Comparison of ENCODE assay signal across 1 cellular context in genomic region chr20:308427-309038, GRCh38.
TF ChIP-seq lines count a peak whose summit lies in the region.

No MANE protein-coding gene starts in this region.

TF ChIP-seq in SK-N-SH, 30 proteins besides CTCF, POLR2A, EP300 and RAD21 (continued from another document):
- no peak for TF ChIP-seq CHD2 (IDR thresholded peaks at IDR 0.05; ENCODE audit: low read length, partially characterized antibody)
- no peak for TF ChIP-seq FOSL2 (IDR thresholded peaks at IDR 0.05; ENCODE audit: borderline replicate concordance, low read depth)
- TF ChIP-seq REST (IDR thresholded peaks at IDR 0.05; ENCODE audit: low read depth, low read length): no peak
